9 cellular contexts compared by ENCODE assay signal in genomic region chr2:231926761-231927565, GRCh38. TPM values are rescaled to one million over a fixed set of nuclear protein-coding genes. Genes with fewer than 3 reads are reported as not detected.
DNase-seq lines count a peak whose midpoint lies in the region; ATAC-seq and TF ChIP-seq lines count a peak whose summit lies in the region.
"Had no signal": no experiment of that assay in that cellular context is flagged by ENCODE, and none has a peak within 500 bp of the region (broad histone marks: within the 10 kb centered on the region; RNA-seq: fewer than 3 reads in every experiment).

No MANE protein-coding gene starts in this region.

- peak overlapping the region; percentile 62 for H3K4me3 Mint-ChIP-seq in activated T-cell treated with anti-CD3 and anti-CD28 coated beads, Interleukin-2, amount 50 U/mL, for 4 hours

- 19% methylated on average over 44 of the region's 51 CpGs for WGBS in hepatocyte (ENCODE audit: low lambda C conversion rate, missing lambda C conversion rate)

- no peak for TF ChIP-seq CTCF in HL-60 (IDR thresholded peaks at IDR 0.05; ENCODE audit: insufficient read depth, low read length)
- TF ChIP-seq CTCF in hepatocyte (IDR thresholded peaks at IDR 0.05; ENCODE audit: poor library complexity), result peak; percentile 11
- TF ChIP-seq CTCF in retinal pigment epithelial cell (conservative IDR thresholded peaks at IDR 0.05; ENCODE audit: low read depth, low read length), result peak; percentile 3

- H2AFZ ChIP-seq in hepatocyte, result peak overlapping the region; percentile 25

- peak; percentile 21 to 35 for ATAC-seq in activated T-cell treated with anti-CD3 and anti-CD28 coated beads, Interleukin-2, amount 50 U/mL, for 4 hours
- ATAC-seq in HG03196 (IDR thresholded peaks at IDR 0.05; ENCODE audit: unreplicated experiment) (no peak), GM18520 (IDR thresholded peaks at IDR 0.05; ENCODE audit: unreplicated experiment) (no peak), GM21737 (IDR thresholded peaks at IDR 0.05; ENCODE audit: unreplicated experiment) (no peak)

- peaks cover 46% of the 10 kb centered on the region for H3K27me3 Mint-ChIP-seq in activated T-cell treated with anti-CD3 and anti-CD28 coated beads, Interleukin-2, amount 50 U/mL, for 4 hours (ENCODE audit: low read depth)

- peaks cover 15% of the 10 kb centered on the region for H3K4me1 ChIP-seq in hepatocyte (ENCODE audit: insufficient read depth)

- peak; percentile 49 for DNase-seq in COLO668 (lab: John Stamatoyannopoulos, UW; ENCODE audit: unreplicated experiment)
- DNase-seq in HL-60 (ENCODE audit: low read depth in 1 of 2, low spot score in 1 of 2), result peak in 1 of 2 experiments; percentile 62
- DNase-seq in activated T-cell treated with anti-CD3 and anti-CD28 coated beads, Interleukin-2, amount 50 U/mL, for 4 hours, result no peak
- DNase-seq in hepatocyte (ENCODE audit: low spot score), result no peak
- no peak for DNase-seq in retinal pigment epithelial cell (ENCODE audit: low read depth)

- H3K27me3 ChIP-seq in HL-60 (ENCODE audit: insufficient read depth, poor library complexity, severe bottlenecking) (peaks cover 68% of the 10 kb centered on the region), hepatocyte (peaks cover 69% of the 10 kb centered on the region)

- H3K4me2 ChIP-seq in hepatocyte, result peak overlapping the region; percentile 100

- no peaks in the 10 kb centered on the region for H3K36me3 ChIP-seq in hepatocyte (replicated peaks; ENCODE audit: insufficient read depth, low read depth)

- H3K27ac ChIP-seq in HL-60 (replicated peaks) (no peak overlapping the region), hepatocyte (no peak overlapping the region)
- H3K27ac ChIP-seq: KMS-11 had no signal

- peaks cover 10% of the 10 kb centered on the region for H3K4me1 Mint-ChIP-seq in activated T-cell treated with anti-CD3 and anti-CD28 coated beads, Interleukin-2, amount 50 U/mL, for 4 hours (ENCODE audit: low read depth)

- no peaks in the 10 kb centered on the region for H3K9me2 ChIP-seq in hepatocyte (replicated peaks; ENCODE audit: insufficient read depth)

- no peaks in the 10 kb centered on the region for H3K36me3 Mint-ChIP-seq in activated T-cell treated with anti-CD3 and anti-CD28 coated beads, Interleukin-2, amount 50 U/mL, for 4 hours (ENCODE audit: insufficient read depth)

- no peaks in the 10 kb centered on the region for H3K9me3 Mint-ChIP-seq in activated T-cell treated with anti-CD3 and anti-CD28 coated beads, Interleukin-2, amount 50 U/mL, for 4 hours

- peak overlapping the region; percentile 36; the same call in 1 of the 2 replicates for H3K4me3 ChIP-seq in HL-60 (replicated peaks; ENCODE audit: insufficient read depth, low read length)
- H3K4me3 ChIP-seq in hepatocyte, result peak overlapping the region; percentile 24
- peak overlapping the region; percentile 43 for H3K4me3 ChIP-seq in retinal pigment epithelial cell (ENCODE audit: low read length)

- no peaks in the 10 kb centered on the region for H3K79me2 ChIP-seq in hepatocyte

- H4K20me1 ChIP-seq in hepatocyte (ENCODE audit: insufficient read depth, poor library complexity, severe bottlenecking), result no peaks in the 10 kb centered on the region

- no peaks in the 10 kb centered on the region for H3K9me3 ChIP-seq in hepatocyte (ENCODE audit: low read depth)

RNA-seq across cellular contexts. Expression of gene NPPC, which starts 0.8 kb away (rescaled TPM):
- 1 to 10 TPM in 1 of 3 donors, under 1 TPM in 2; 0.61 to 1.2 (median 0.79) TPM for total RNA-seq in activated T-cell treated with anti-CD3 and anti-CD28 coated beads, Interleukin-2, amount 50 U/mL, for 4 hours
- total RNA-seq in hepatocyte, result not detected in 2 replicates
- polyA plus RNA-seq in hepatocyte, result 1.8 TPM in 1 of 2 replicates, not detected in the other

RNA-seq across cellular contexts. Expression of gene DIS3L2, which starts 34.5 kb away (rescaled TPM):
- total RNA-seq in activated T-cell treated with anti-CD3 and anti-CD28 coated beads, Interleukin-2, amount 50 U/mL, for 4 hours, result 10 to 100 TPM; 38.5 to 43.7 (median 41.4) TPM
- total RNA-seq in hepatocyte, result 18.2 and 19.5 TPM in 2 replicates
- 20.0 and 28.3 TPM in 2 replicates for polyA plus RNA-seq in hepatocyte

Comparison
In these comparisons a context has a peak if more than half of its experiments do, and no peak if none do; other contexts are left out.
1. ATAC-seq: peak in activated T-cell treated with anti-CD3 and anti-CD28 coated beads, Interleukin-2, amount 50 U/mL, for 4 hours (2 of 2); none in HG03196 (single experiment), GM18520 (single experiment) and GM21737 (single experiment).
2. Peak in every context shown above with its lines, with median percentiles within 50 percentile points of each other: H3K4me3 ChIP-seq.